Comparison of ENCODE assay signal across 18 cellular contexts in the genomic region with DNA sequence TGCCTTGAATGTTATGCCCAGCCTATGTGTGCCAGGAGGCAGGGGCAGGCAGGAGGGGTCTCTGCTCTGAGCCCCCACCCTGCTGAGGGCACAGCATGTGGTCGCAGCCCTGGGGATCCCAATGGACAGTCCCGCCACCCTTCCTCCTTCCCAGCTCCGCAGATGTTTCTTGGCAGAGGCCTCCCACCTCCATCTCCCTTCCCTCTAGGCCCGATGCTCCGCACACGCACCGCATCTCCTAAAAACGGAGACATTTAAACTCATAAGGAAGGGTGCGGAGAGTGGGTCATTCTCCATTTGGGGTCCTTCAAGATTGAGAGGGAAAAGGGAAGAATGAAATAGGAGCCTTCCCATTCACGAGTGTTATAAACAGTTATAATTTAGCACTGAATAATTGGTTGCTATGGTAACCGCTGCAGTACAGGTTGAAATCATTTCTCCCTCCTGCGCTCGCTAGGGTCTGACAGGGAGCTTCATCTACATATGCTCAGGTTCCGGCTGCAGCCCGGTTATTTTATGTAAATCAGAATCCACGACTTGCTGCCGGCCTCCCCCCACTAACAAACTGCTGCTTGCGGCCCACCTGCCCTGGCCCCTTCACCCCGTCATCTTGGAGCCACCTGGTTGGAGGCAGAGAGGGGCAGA. TPM values are rescaled to one million over a fixed set of nuclear protein-coding genes. Genes with fewer than 3 reads are reported as not detected.
"Had no signal": no experiment of that assay in that cellular context is flagged by ENCODE, and none has a peak within 500 bp of the region (broad histone marks: within the 10 kb centered on the region; RNA-seq: fewer than 3 reads in every experiment).

No MANE protein-coding gene starts in this region.

- H3K36me3 ChIP-seq: brain microvascular endothelial cell, right lobe of liver, tibial nerve had no signal

- H3K4me3 ChIP-seq: hepatocyte, lung, right lobe of liver, skin epidermis, tibial nerve had no signal

- H3K27me3 ChIP-seq: right lobe of liver had no signal

- H3K4me2 ChIP-seq: hepatocyte had no signal

- DNase-seq: activated CD4-positive, alpha-beta T cell treated with anti-CD3 and anti-CD28 coated beads for 1 hour; activated gamma-delta T cell treated with Interleukin-2 at 50 U/mL for 16 hours; activated T-cell treated with anti-CD3 and anti-CD28 coated beads, Interleukin-2, amount 50 U/mL, for 1 hour; aorta; brain microvascular endothelial cell; dermis blood vessel endothelial cell; effector memory CD4-positive, alpha-beta T cell; foreskin keratinocyte; immature natural killer cell; right lobe of liver; stimulated activated CD4-positive, alpha-beta T cell treated with anti-CD3 and anti-CD28 coated beads, Interleukin-1b, Interleukin-23, amount 100 ng/mL, for 48 hours; substantia nigra; T-helper 9 cell had no signal

- H2AFZ ChIP-seq: hepatocyte had no signal

- ATAC-seq: foreskin keratinocyte, left lobe of liver, right lobe of liver had no signal

- H3K27ac ChIP-seq: brain microvascular endothelial cell, foreskin keratinocyte, hepatocyte, right lobe of liver, skin epidermis, tibial nerve had no signal

- H3K4me1 ChIP-seq: foreskin keratinocyte, right lobe of liver, tibial nerve had no signal

- H3K79me2 ChIP-seq: hepatocyte had no signal

- H3K9me3 ChIP-seq: right lobe of liver, tibial nerve had no signal

RNA-seq across cellular contexts. Expression of a gene that starts 16.0 kb away (rescaled TPM):
- total RNA-seq: right lobe of liver had no signal
- polyA plus RNA-seq: hepatocyte had no signal
